Comparison of ENCODE assay signal across 8 cellular contexts in genomic region chr19:39833464-39834286, GRCh38. TPM values are rescaled to one million over a fixed set of nuclear protein-coding genes. Genes with fewer than 3 reads are reported as not detected.
DNase-seq lines count a peak whose midpoint lies in the region; ATAC-seq and TF ChIP-seq lines count a peak whose summit lies in the region.

Gene DYRK1B (minus strand): TSS chr19:39834162. CDS start chr19:39831867, 2,295 bp downstream.

- H3K4me3 ChIP-seq in skeletal muscle tissue (ENCODE audit: low read length in 3 of 3), result peak within 1 kb of the TSS; percentile 83 to 91 (median 84)

- no peaks in the 10 kb centered on the region for H3K9me3 Mint-ChIP-seq in activated B cell treated with CpG ODN at 0.5 μM for 24 hours

- peak within 1 kb of the TSS; percentile 82 for H3K4me3 Mint-ChIP-seq in activated B cell treated with CpG ODN at 0.5 μM for 24 hours

- CTCF ChIA-PET in activated B cell treated with CpG ODN at 0.5 μM for 24 hours (lab: Charles Lee), result interaction anchor here (1.2 to 1.7 kb wide), 4 partner anchors 10 to 137 kb away, joined by 4 to 12 read pairs (median 8); partner anchors contain the start of gene PSMC4

- DNase-seq in NCI-H2029 treated with DMSO at 0.1 percent for 48 hours (lab: John Stamatoyannopoulos, UW) (peak; percentile 88), activated B cell treated with CpG ODN at 0.5 μM for 24 hours (peak; percentile 90), caudate nucleus (lab: John Stamatoyannopoulos, UW) (peak; percentile 84 to 98 (median 95)), iPS-NIHi11 (ENCODE audit: low spot score) (peak; percentile 99), NOMO-1 treated with dmso at 0.1 percent for 144 hours (lab: John Stamatoyannopoulos, UW; ENCODE audit: unreplicated experiment) (no peak)

- no peaks in the 10 kb centered on the region for H3K27me3 ChIP-seq in skeletal muscle tissue (ENCODE audit: control insufficient read depth in 3 of 3, insufficient read depth in 3 of 3, low read length in 3 of 3)

- peak within 1 kb of the TSS; percentile 87 for H3K27ac Mint-ChIP-seq in activated B cell treated with CpG ODN at 0.5 μM for 24 hours

- H3K4me1 ChIP-seq in skeletal muscle tissue (ENCODE audit: control insufficient read depth in 3 of 3, insufficient read depth in 3 of 3, low read length in 3 of 3), result peaks cover 40 to 49% (median 45%) of the 10 kb centered on the region in 3 donors

- POLR2A ChIA-PET in activated B cell treated with CpG ODN at 0.5 μM for 24 hours (lab: Charles Lee), result interaction anchor here (0.5 to 2.1 kb wide), 21 partner anchors 9 to 1873 kb away, joined by 3 to 63 read pairs (median 4); partner anchors contain the start of genes FBL, MED29, PAF1 and PSMC4

- H3K36me3 Mint-ChIP-seq in activated B cell treated with CpG ODN at 0.5 μM for 24 hours (ENCODE audit: low read depth), result peaks cover 68% of the 10 kb centered on the region

- intact Hi-C loops in activated B cell treated with CpG ODN at 0.5 μM for 24 hours (cut with micrococcal nuclease), result loop anchor here (1.0 to 10.0 kb wide), 11 partner anchors 9 to 981 kb away; partner anchors contain the start of genes AKT2, EID2, FBL and PAK4

- no peak for TF ChIP-seq CTCF in activated B cell treated with CpG ODN at 0.5 μM for 24 hours (IDR thresholded peaks at IDR 0.05)

- H3K27ac ChIP-seq in caudate nucleus (ENCODE audit: low read depth, low read length) (peak within 1 kb of the TSS; percentile 93), skeletal muscle tissue (ENCODE audit: low read depth, low read length) (peak within 1 kb of the TSS; percentile 96)

- H3K4me1 Mint-ChIP-seq in activated B cell treated with CpG ODN at 0.5 μM for 24 hours, result peaks cover 33% of the 10 kb centered on the region

- H3K9me3 ChIP-seq in skeletal muscle tissue (ENCODE audit: control insufficient read depth in 3 of 3, low read length in 3 of 3), result no peaks in the 10 kb centered on the region

- no peaks in the 10 kb centered on the region for H3K27me3 Mint-ChIP-seq in activated B cell treated with CpG ODN at 0.5 μM for 24 hours

- peak within 1 kb of the TSS; percentile 88 to 94 (median 92) for H3K9ac ChIP-seq in skeletal muscle tissue (ENCODE audit: low read depth in 1 of 3, low read length in 3 of 3)

- H3K36me3 ChIP-seq in skeletal muscle tissue (ENCODE audit: control insufficient read depth in 3 of 3, insufficient read depth in 3 of 3, low read length in 3 of 3), result peaks cover 58 to 66% (median 59%) of the 10 kb centered on the region in 3 donors

- ATAC-seq in GM18498 (IDR thresholded peaks at IDR 0.05; ENCODE audit: unreplicated experiment), result peak; percentile 88
- ATAC-seq in HG02870 (IDR thresholded peaks at IDR 0.05; ENCODE audit: unreplicated experiment), result peak; percentile 81
- peak; percentile 86 for ATAC-seq in activated B cell treated with CpG ODN at 0.5 μM for 24 hours (ENCODE audit: low read depth)

RNA-seq across cellular contexts. Expression of gene DYRK1B, which starts in this region (rescaled TPM):
- total RNA-seq in activated B cell treated with CpG ODN at 0.5 μM for 24 hours (16.9 and 17.2 TPM in 2 replicates), skeletal muscle tissue (25.1 TPM)
